In genomic region chr5:156271569-156271968, GRCh38 we compare ENCODE assay signal across 29 cellular contexts. TPM values are rescaled to one million over a fixed set of nuclear protein-coding genes. Genes with fewer than 3 reads are reported as not detected.
"Had no signal": no experiment of that assay in that cellular context is flagged by ENCODE, and none has a peak within 500 bp of the region (broad histone marks: within the 10 kb centered on the region; RNA-seq: fewer than 3 reads in every experiment).

No MANE protein-coding gene starts in this region.

- H3K9me3 ChIP-seq: Peyer's patch, SJCRH30 had no signal

- H3K27ac ChIP-seq: brain microvascular endothelial cell, Peyer's patch, SJCRH30, SK-N-MC had no signal

- ATAC-seq: activated CD8-positive, alpha-beta T cell treated with anti-CD3 and anti-CD28 coated beads for 36 hours; activated T-cell treated with anti-CD3 and anti-CD28 coated beads, Interleukin-2, amount 50 U/mL, for 72 hours; activated T-helper 17 cell treated with anti-CD3 and anti-CD28 coated beads, Interleukin-2, amount 50 U/mL, for 72 hours; PC-3 had no signal

- H3K27me3 ChIP-seq: brain microvascular endothelial cell, MG63, Peyer's patch, SJCRH30 had no signal

- DNase-seq: activated CD4-positive, alpha-beta T cell treated with anti-CD3 and anti-CD28 coated beads, Interleukin-2, amount 10 ng/mL, durations not matched to agents 24 days and 14 days; activated CD4-positive, alpha-beta T cell treated with anti-CD3 and anti-CD28 coated beads, Interleukin-2, amount 50 U/mL, for 4 hours; activated CD8-positive, alpha-beta T cell treated with anti-CD3 and anti-CD28 coated beads for 36 hours; activated effector memory CD4-positive, alpha-beta T cell treated with anti-CD3 and anti-CD28 coated beads, Interleukin-2, amount 50 U/mL, for 16 hours; activated naive CD4-positive, alpha-beta T cell; activated naive CD4-positive, alpha-beta T cell treated with anti-CD3 and anti-CD28 coated beads, Interleukin-2, amount 50 U/mL, for 16 hours; activated naive CD8-positive, alpha-beta T cell treated with anti-CD3 and anti-CD28 coated beads for 36 hours; activated T-cell treated with anti-CD3 and anti-CD28 coated beads, Interleukin-2, amount 50 U/mL, for 1 hour; activated T-cell treated with anti-CD3 and anti-CD28 coated beads, Interleukin-2, amount 50 U/mL, for 72 hours; amniotic stem cell; aorta; brain microvascular endothelial cell; Karpas-422; KBM-7; MG63; NCI-H1048; NCI-H1105 treated with DMSO at 0.1 percent for 48 hours; NCI-H1436; NCI-H1694; NCI-H1930; NCI-H2081 treated with DMSO at 0.1 percent for 48 hours; NCI-H345; NCI-H524 treated with DMSO at 0.1 percent for 48 hours; PC-3; Peyer's patch; RPMI8226; SJCRH30 had no signal

- H3K4me3 ChIP-seq: MG63, Peyer's patch, SJCRH30, SK-N-MC had no signal

- H3K36me3 ChIP-seq: brain microvascular endothelial cell, MG63, Peyer's patch, SJCRH30 had no signal

- H3K4me1 ChIP-seq: Peyer's patch, SJCRH30 had no signal

RNA-seq across cellular contexts. Expression of gene SGCD, which starts 55.4 kb away (rescaled TPM):
- total RNA-seq: activated CD4-positive, alpha-beta T cell treated with anti-CD3 and anti-CD28 coated beads, Interleukin-2, amount 10 ng/mL, durations not matched to agents 24 days and 14 days; activated CD8-positive, alpha-beta T cell treated with anti-CD3 and anti-CD28 coated beads for 36 hours; activated naive CD8-positive, alpha-beta T cell treated with anti-CD3 and anti-CD28 coated beads for 36 hours; activated T-helper 17 cell treated with anti-CD3 and anti-CD28 coated beads, Interleukin-2, amount 50 U/mL, for 72 hours had no signal
